Comparison of ENCODE assay signal across 33 cellular contexts in genomic region chr12:101959607-101960006, GRCh38.
A peak's percentile ranks its signal among the peaks of the same experiment; 100 is the strongest.
DNase-seq lines count a peak whose midpoint lies in the region; ATAC-seq, FAIRE-seq and TF ChIP-seq lines count a peak whose summit lies in the region.
"Had no signal": no experiment of that assay in that cellular context is flagged by ENCODE, and none has a peak within 500 bp of the region (broad histone marks: within the 10 kb centered on the region; RNA-seq: fewer than 3 reads in every experiment).

No MANE protein-coding gene starts in this region.

- H2AFZ ChIP-seq in HepG2 (ENCODE audit: low read length) (no peak overlapping the region), GM23338 (no peak overlapping the region)

- TF ChIP-seq EP300 in HepG2 (IDR thresholded peaks at IDR 0.05; ENCODE audit: low read depth in 2 of 2, low read length in 2 of 2), result no peak
- no peak for TF ChIP-seq EP300 in HepG2 (CRISPR knock-in tag; IDR thresholded peaks at IDR 0.05; ENCODE audit: borderline replicate concordance)

- H3K27ac Mint-ChIP-seq in GM23338, result no peak overlapping the region
- H3K27ac Mint-ChIP-seq: B cell; CD14-positive monocyte; CD4-positive, alpha-beta memory T cell; CD4-positive, alpha-beta T cell; CD4-positive, CD25-positive, alpha-beta regulatory T cell; CD8-positive, alpha-beta memory T cell; CD8-positive, alpha-beta T cell had no signal

- TF ChIP-seq CTCF in HepG2 (CRISPR knock-in tag; IDR thresholded peaks at IDR 0.05) (no peak), right lobe of liver (IDR thresholded peaks at IDR 0.05) (no peak), GM23338 (conservative IDR thresholded peaks at IDR 0.05; ENCODE audit: low read depth in 2 of 2) (no peak)

- H3K27ac ChIP-seq in HepG2 (ENCODE audit: extremely low read length, insufficient read depth, low read length) (no peak overlapping the region), right lobe of liver (no peak overlapping the region), GM23338 (ENCODE audit: low read depth) (no peak overlapping the region)
- H3K27ac ChIP-seq: 22Rv1; A549; BLaER1; BLaER1 treated with 17β-estradiol and CSF1 and Interleukin-3, amounts not matched to agents 10 nM and 100 nM; C4-2B had no signal

- peaks cover 12% of the 10 kb centered on the region; the same call in 1 of the 2 replicates for H3K9me2 ChIP-seq in GM23338 (ENCODE audit: insufficient read depth)

- peaks cover 9% of the 10 kb centered on the region for H3K9me3 Mint-ChIP-seq in GM23338

- in situ Hi-C loops in HepG2 (cut with HindIII; ENCODE audit: extremely low pct_ligation_motif_present, low pct_unique_long_range_greater_than_20kb), result no loop called here

- H3K36me3 ChIP-seq in HepG2 (replicated peaks in 1 of 2; ENCODE audit: control insufficient read depth in 1 of 2, insufficient read depth in 2 of 2, low read length in 2 of 2), result no peaks in the 10 kb centered on the region
- H3K36me3 ChIP-seq in right lobe of liver, result no peaks in the 10 kb centered on the region
- H3K36me3 ChIP-seq in GM23338 (ENCODE audit: insufficient read depth), result no peaks in the 10 kb centered on the region; the same call in 1 of the 2 replicates
- H3K36me3 ChIP-seq: BE2C; BLaER1; BLaER1 treated with 17β-estradiol and CSF1 and Interleukin-3, amounts not matched to agents 10 nM and 100 nM had no signal

- H3K79me2 ChIP-seq in HepG2 (ENCODE audit: insufficient read depth, low read length) (no peaks in the 10 kb centered on the region), GM23338 (replicated peaks; ENCODE audit: insufficient read depth) (no peaks in the 10 kb centered on the region)

- H3K4me2 ChIP-seq in HepG2 (ENCODE audit: low read depth, low read length), result no peak overlapping the region
- H3K4me2 ChIP-seq in GM23338, result no peak overlapping the region
- H3K4me2 ChIP-seq: A549; BLaER1; BLaER1 treated with 17β-estradiol and CSF1 and Interleukin-3, amounts not matched to agents 10 nM and 100 nM had no signal

- ATAC-seq in HepG2 (no peak), right lobe of liver (no peak), GM23338 (no peak), HG03460 (IDR thresholded peaks at IDR 0.05; ENCODE audit: unreplicated experiment) (no peak)
- ATAC-seq: A549; CD8-positive, alpha-beta T cell had no signal

- no peak overlapping the region for H3K4me3 Mint-ChIP-seq in GM23338
- H3K4me3 Mint-ChIP-seq: B cell; CD14-positive monocyte; CD4-positive, alpha-beta memory T cell; CD4-positive, alpha-beta T cell; CD4-positive, CD25-positive, alpha-beta regulatory T cell; CD8-positive, alpha-beta memory T cell; CD8-positive, alpha-beta T cell had no signal

- 6% methylated on average over 2 of the region's 2 CpGs for WGBS in HepG2 (ENCODE audit: low lambda C conversion rate)
- no CpG with 5 or more reads among the region's 2 CpGs for WGBS in right lobe of liver (ENCODE audit: insufficient coverage, low coverage, low lambda C conversion rate, missing lambda C conversion rate)

- no peaks in the 10 kb centered on the region for H3K27me3 Mint-ChIP-seq in GM23338 (ENCODE audit: insufficient read depth, low read depth, poor library complexity)
- H3K27me3 Mint-ChIP-seq: B cell had no signal

- POLR2A ChIA-PET in HepG2 (lab: Yijun Ruan, JAX), result no interaction called here

- H3K9me3 ChIP-seq in HepG2 (ENCODE audit: low read length), result peaks cover 11% of the 10 kb centered on the region
- no peaks in the 10 kb centered on the region for H3K9me3 ChIP-seq in right lobe of liver
- H3K9me3 ChIP-seq: BE2C, Caco-2 had no signal

- FAIRE-seq in HepG2 (lab: Jason Lieb, UNC), result no peak
- FAIRE-seq: A204.1, A549, D721Med had no signal

- no peaks in the 10 kb centered on the region for H3K4me1 Mint-ChIP-seq in GM23338
- H3K4me1 Mint-ChIP-seq: B cell; CD14-positive monocyte; CD4-positive, alpha-beta memory T cell; CD4-positive, CD25-positive, alpha-beta regulatory T cell; CD8-positive, alpha-beta memory T cell had no signal

- BruUV-seq in HepG2 (replicated peaks; lab: Mats Ljungman, UMichigan), result no TSS peak

- TF ChIP-seq POLR2A in HepG2 (IDR thresholded peaks at IDR 0.05; ENCODE audit: insufficient read depth in 1 of 2, low read depth in 2 of 2, low read length in 2 of 2) (no peak), right lobe of liver (IDR thresholded peaks at IDR 0.05) (no peak)

- CTCF ChIA-PET in HepG2 (lab: Yijun Ruan, JAX; ENCODE audit: low intra/inter-chr PET ratio, low total read pairs), result no interaction called here

- peaks cover 0 to 10% of the 10 kb centered on the region in 2 experiments; a peak in 2 of 5 replicates for H3K27me3 ChIP-seq in HepG2 (ENCODE audit: control insufficient read depth in 1 of 2, insufficient read depth in 2 of 2, low read length in 2 of 2)
- H3K27me3 ChIP-seq in right lobe of liver, result no peaks in the 10 kb centered on the region
- no peaks in the 10 kb centered on the region for H3K27me3 ChIP-seq in GM23338 (ENCODE audit: insufficient read depth)
- H3K27me3 ChIP-seq: BE2C; BLaER1; BLaER1 treated with 17β-estradiol and CSF1 and Interleukin-3, amounts not matched to agents 10 nM and 100 nM had no signal

- no peak overlapping the region for H3K9ac ChIP-seq in HepG2 (ENCODE audit: insufficient read depth, low read depth, low read length)
- H3K9ac ChIP-seq: BLaER1; BLaER1 treated with 17β-estradiol and CSF1 and Interleukin-3, amounts not matched to agents 10 nM and 100 nM had no signal

- H3K4me1 ChIP-seq in HepG2 (ENCODE audit: insufficient read depth, low read length), result no peaks in the 10 kb centered on the region
- H3K4me1 ChIP-seq in right lobe of liver, result no peaks in the 10 kb centered on the region
- no peaks in the 10 kb centered on the region for H3K4me1 ChIP-seq in GM23338 (ENCODE audit: insufficient read depth)
- H3K4me1 ChIP-seq: A549; BE2C; BLaER1; BLaER1 treated with 17β-estradiol and CSF1 and Interleukin-3, amounts not matched to agents 10 nM and 100 nM; Caco-2 had no signal

- TF ChIP-seq RAD21 in HepG2 (CRISPR knock-in tag; IDR thresholded peaks at IDR 0.05), result no peak

- H3K36me3 Mint-ChIP-seq in GM23338 (ENCODE audit: low read depth), result peaks cover 8% of the 10 kb centered on the region; the same call in 2 of the 3 replicates
- H3K36me3 Mint-ChIP-seq: CD14-positive monocyte; CD4-positive, CD25-positive, alpha-beta regulatory T cell; CD8-positive, alpha-beta T cell had no signal

- no peak overlapping the region for H3K4me3 ChIP-seq in HepG2 (replicated peaks in 1 of 3; ENCODE audit: insufficient read depth in 1 of 3, low read depth in 2 of 3, low read length in 3 of 3)
- H3K4me3 ChIP-seq in right lobe of liver, result no peak overlapping the region
- no peak overlapping the region for H3K4me3 ChIP-seq in GM23338
- H3K4me3 ChIP-seq: A549; BLaER1; BLaER1 treated with 17β-estradiol and CSF1 and Interleukin-3, amounts not matched to agents 10 nM and 100 nM had no signal

- intact Hi-C loops in HepG2 (cut with micrococcal nuclease; ENCODE audit: unreplicated experiment) (no loop called here), right lobe of liver (cut with DNase I) (no loop called here)

- H4K20me1 ChIP-seq in HepG2 (ENCODE audit: insufficient read depth, low read length), result no peaks in the 10 kb centered on the region
- H4K20me1 ChIP-seq in GM23338 (replicated peaks; ENCODE audit: insufficient read depth), result no peaks in the 10 kb centered on the region
- H4K20me1 ChIP-seq: BLaER1; BLaER1 treated with 17β-estradiol and CSF1 and Interleukin-3, amounts not matched to agents 10 nM and 100 nM had no signal

- H3F3A ChIP-seq in GM23338 (replicated peaks; ENCODE audit: low read depth), result no peaks in the 10 kb centered on the region

- DNase-seq in HepG2 (ENCODE audit: low spot score) (no peak), right lobe of liver (no peak), GM23338 (ENCODE audit: low spot score) (no peak)
- DNase-seq: 8988T; ACHN; AML-193; BE2C; C1 segment of cervical spinal cord; Caco-2; Calu3; CD4-positive, alpha-beta memory T cell; CD4-positive, alpha-beta T cell; CD4-positive, CD25-positive, alpha-beta regulatory T cell; CD8-positive, alpha-beta memory T cell; CD8-positive, alpha-beta T cell; COR-L47; DMS 273 treated with DMSO at 0.1 percent for 48 hours; DMS153; DMS53; DMS79; DMS79 treated with DMSO at 0.1 percent for 48 hours; DND-41; EL had no signal

TF ChIP-seq in HepG2, 621 proteins besides CTCF, POLR2A, EP300 and RAD21 (continues in another document):
- TF ChIP-seq ZNF331 (CRISPR knock-in tag; IDR thresholded peaks at IDR 0.05) (peak; percentile 99), HNRNPUL1 (IDR thresholded peaks at IDR 0.05; ENCODE audit: low read depth, low read length) (no peak), ZUFSP (CRISPR knock-in tag; IDR thresholded peaks at IDR 0.05; ENCODE audit: borderline replicate concordance) (no peak), ZNF430 (CRISPR knock-in tag; IDR thresholded peaks at IDR 0.05) (no peak), ZNF678 (CRISPR knock-in tag; IDR thresholded peaks at IDR 0.05) (no peak)

TF ChIP-seq in GM23338, 12 proteins besides CTCF, POLR2A, EP300 and RAD21:
- peak; percentile 93 for TF ChIP-seq ZNF331 (CRISPR knock-in tag; IDR thresholded peaks at IDR 0.05; ENCODE audit: low read depth)
- no peak for TF ChIP-seq REST (IDR thresholded peaks at IDR 0.05; ENCODE audit: unreplicated experiment)
- TF ChIP-seq JUNB (IDR thresholded peaks at IDR 0.05; ENCODE audit: unreplicated experiment), result no peak
